In genomic region chr12:123131291-123131831, GRCh38 we compare ENCODE assay signal across 9 cellular contexts. TPM values are rescaled to one million over a fixed set of nuclear protein-coding genes. Genes with fewer than 3 reads are reported as not detected.
DNase-seq lines count a peak whose midpoint lies in the region; ATAC-seq, FAIRE-seq and TF ChIP-seq lines count a peak whose summit lies in the region.
"Had no signal": no experiment of that assay in that cellular context is flagged by ENCODE, and none has a peak within 500 bp of the region (broad histone marks: within the 10 kb centered on the region; RNA-seq: fewer than 3 reads in every experiment).

No MANE protein-coding gene starts in this region.

- H3K36me3 ChIP-seq in bronchial epithelial cell (ENCODE audit: control insufficient read depth, insufficient read depth, low read length) = no peaks in the 10 kb centered on the region
- peaks cover 8% of the 10 kb centered on the region for H3K36me3 ChIP-seq in muscle layer of colon (ENCODE audit: insufficient read depth, low read length)

- H3K9me3 ChIP-seq in CD4-positive, alpha-beta T cell (ENCODE audit: control insufficient read depth, low read length) = no peaks in the 10 kb centered on the region
- no peaks in the 10 kb centered on the region for H3K9me3 ChIP-seq in muscle layer of colon (ENCODE audit: low read length)

- no peak overlapping the region for H3K4me3 ChIP-seq in bronchial epithelial cell (ENCODE audit: low read depth, low read length)
- no peak overlapping the region for H3K4me3 ChIP-seq in muscle layer of colon (ENCODE audit: low read depth in 1 of 2, low read length in 2 of 2)

- H3K9me3 Mint-ChIP-seq in CD4-positive, alpha-beta T cell = no peaks in the 10 kb centered on the region

- no peak overlapping the region for H3K9ac ChIP-seq in muscle layer of colon (ENCODE audit: low read length)

- no peak for ATAC-seq in CD4-positive, alpha-beta T cell (ENCODE audit: poor library complexity)
- no peak for ATAC-seq in HG02840 (IDR thresholded peaks at IDR 0.05; ENCODE audit: low FRiP score, unreplicated experiment)

- intact Hi-C loops in CD4-positive, alpha-beta T cell (cut with DNase I, micrococcal nuclease) = no loop called here

- peak overlapping the region; percentile 62 for H3K27ac ChIP-seq in CD4-positive, alpha-beta T cell (ENCODE audit: low read depth, low read length)
- H3K27ac ChIP-seq in muscle layer of colon (ENCODE audit: low read depth, low read length) = peak overlapping the region; percentile 18

- CTCF ChIA-PET in CD4-positive, alpha-beta T cell (lab: Charles Lee) = interaction anchor here (0.8 to 1.5 kb wide), 2 partner anchors 25 to 56 kb away, joined by 3 read pairs; no protein-coding TSS in a partner anchor

- peaks cover 56% of the 10 kb centered on the region for H3K4me1 Mint-ChIP-seq in CD4-positive, alpha-beta T cell (ENCODE audit: low read depth)

- no peak for FAIRE-seq in bronchial epithelial cell (lab: Jason Lieb, UNC)
- FAIRE-seq: RCC 7860 had no signal

- no peaks in the 10 kb centered on the region for H3K27me3 ChIP-seq in CD4-positive, alpha-beta T cell (ENCODE audit: control insufficient read depth, insufficient read depth, low read length)
- H3K27me3 ChIP-seq in bronchial epithelial cell (ENCODE audit: control insufficient read depth, insufficient read depth, low read length) = no peaks in the 10 kb centered on the region
- H3K27me3 ChIP-seq in muscle layer of colon (ENCODE audit: control insufficient read depth in 1 of 2, insufficient read depth in 2 of 2, low read length in 2 of 2) = no peaks in the 10 kb centered on the region

- peak overlapping the region; percentile 91 for H3K27ac Mint-ChIP-seq in CD4-positive, alpha-beta T cell

- peak overlapping the region; percentile 49 for H3K4me3 Mint-ChIP-seq in CD4-positive, alpha-beta T cell

- DNase-seq in CD4-positive, alpha-beta T cell = no peak
- DNase-seq in NCI-H1694 treated with DMSO at 0.1 percent for 48 hours (lab: John Stamatoyannopoulos, UW) = peak; percentile 45
- peak; percentile 51 for DNase-seq in bronchial epithelial cell (ENCODE audit: low read depth)
- no peak for DNase-seq in DMS79 treated with DMSO at 0.1 percent for 48 hours (lab: John Stamatoyannopoulos, UW)
- no peak for DNase-seq in Ammon's horn (ENCODE audit: low spot score)
- DNase-seq in activated CD4-positive, CD25-positive, alpha-beta regulatory T cell (lab: John Stamatoyannopoulos, UW) = no peak

- H3K36me3 Mint-ChIP-seq in CD4-positive, alpha-beta T cell (ENCODE audit: low read depth) = peaks cover 3% of the 10 kb centered on the region

- POLR2A ChIA-PET in CD4-positive, alpha-beta T cell (lab: Charles Lee) = interaction anchor here (0.7 to 2.7 kb wide), 8 partner anchors 9 to 102 kb away, joined by 3 to 47 read pairs (median 6); partner anchors contain the start of genes MPHOSPH9 and MTRFR

- peaks cover 30% of the 10 kb centered on the region for H3K4me1 ChIP-seq in muscle layer of colon (ENCODE audit: insufficient read depth, low read length)

- TF ChIP-seq CTCF in CD4-positive, alpha-beta T cell (IDR thresholded peaks at IDR 0.05) = no peak
- TF ChIP-seq CTCF in bronchial epithelial cell (IDR thresholded peaks at IDR 0.05; ENCODE audit: insufficient read depth, low read length, severe bottlenecking) = no peak

- no peaks in the 10 kb centered on the region for H3K27me3 Mint-ChIP-seq in CD4-positive, alpha-beta T cell

RNA-seq across cellular contexts. Expression of gene PITPNM2, which starts 19.5 kb away (rescaled TPM):
- total RNA-seq in CD4-positive, alpha-beta T cell = 10 to 100 TPM; 37.3 to 38.3 TPM
- total RNA-seq in bronchial epithelial cell = 2.4 and 2.9 TPM in 2 replicates

Comparison
In these comparisons a context has a peak if more than half of its experiments do, and no peak if none do; other contexts are left out.
1. DNase-seq: peak in NCI-H1694 treated with DMSO at 0.1 percent for 48 hours (single experiment) and bronchial epithelial cell (single experiment); none in CD4-positive, alpha-beta T cell (0 of 10), DMS79 treated with DMSO at 0.1 percent for 48 hours (single experiment), Ammon's horn (single experiment) and activated CD4-positive, CD25-positive, alpha-beta regulatory T cell (0 of 4).